ENCODE assay signal across 1 cellular context in genomic region chr12:107492393-107493134, GRCh38.
A peak's percentile ranks its signal among the peaks of the same experiment; 100 is the strongest.
TF ChIP-seq lines count a peak whose summit lies in the region.

No MANE protein-coding gene starts in this region.

TF ChIP-seq in HepG2, 621 proteins besides CTCF, POLR2A, EP300 and RAD21 (continued from another document and continues in another):
- TF ChIP-seq ZBTB39 (CRISPR knock-in tag; IDR thresholded peaks at IDR 0.05) (no peak), ZNF33B (CRISPR knock-in tag; IDR thresholded peaks at IDR 0.05) (no peak), ZNF644 (CRISPR knock-in tag; IDR thresholded peaks at IDR 0.05; ENCODE audit: low read depth) (no peak), SAP130 (CRISPR knock-in tag; IDR thresholded peaks at IDR 0.05; ENCODE audit: low read depth) (0 out of 2 replicates have a peak, but pooled peaks have one; percentile 24), GTF2F1 (IDR thresholded peaks at IDR 0.05; ENCODE audit: low read length) (no peak), ZNF260 (CRISPR knock-in tag; IDR thresholded peaks at IDR 0.05; ENCODE audit: borderline replicate concordance, low read depth) (no peak), MTF2 (CRISPR knock-in tag; IDR thresholded peaks at IDR 0.05; ENCODE audit: borderline replicate concordance) (no peak), ZNF687 (CRISPR knock-in tag; IDR thresholded peaks at IDR 0.05) (peak; percentile 37; the same call in 1 of the 2 replicates), ZNF329 (CRISPR knock-in tag; IDR thresholded peaks at IDR 0.05; ENCODE audit: low read depth) (no peak), ZBTB49 (CRISPR knock-in tag; IDR thresholded peaks at IDR 0.05; ENCODE audit: borderline replicate concordance) (no peak), KLF9 (CRISPR knock-in tag; IDR thresholded peaks at IDR 0.05; ENCODE audit: low read depth) (no peak), SMAD3 (CRISPR knock-in tag; IDR thresholded peaks at IDR 0.05) (no peak), TRIM24 (CRISPR knock-in tag; IDR thresholded peaks at IDR 0.05) (no peak), STAG1 (CRISPR knock-in tag; IDR thresholded peaks at IDR 0.05) (no peak), ELF3 (CRISPR knock-in tag; IDR thresholded peaks at IDR 0.05) (0 out of 2 replicates have a peak, but pooled peaks have one; percentile 40), ZNF775 (CRISPR knock-in tag; IDR thresholded peaks at IDR 0.05; ENCODE audit: borderline replicate concordance) (no peak), ZNF441 (CRISPR knock-in tag; IDR thresholded peaks at IDR 0.05; ENCODE audit: borderline replicate concordance) (no peak), NFE2L1 (CRISPR knock-in tag; IDR thresholded peaks at IDR 0.05; ENCODE audit: borderline replicate concordance) (no peak), ZNF776 (CRISPR knock-in tag; IDR thresholded peaks at IDR 0.05) (no peak), MAX (IDR thresholded peaks at IDR 0.05) (no peak), ZNF788 (CRISPR knock-in tag; IDR thresholded peaks at IDR 0.05; ENCODE audit: borderline replicate concordance) (peak; percentile 34; the same call in 1 of the 2 replicates), YY1 (IDR thresholded peaks at IDR 0.05; ENCODE audit: insufficient read depth, insufficient replicate concordance, low read depth, low read length) (no peak), HMGXB3 (CRISPR knock-in tag; IDR thresholded peaks at IDR 0.05; ENCODE audit: borderline replicate concordance) (no peak), PAF1 (CRISPR knock-in tag; IDR thresholded peaks at IDR 0.05) (no peak), KAT8 (CRISPR knock-in tag; IDR thresholded peaks at IDR 0.05) (no peak), ATF4 (CRISPR knock-in tag; IDR thresholded peaks at IDR 0.05) (no peak), NR1H2 (CRISPR knock-in tag; IDR thresholded peaks at IDR 0.05; ENCODE audit: borderline replicate concordance, low read depth) (no peak), MED1 (CRISPR knock-in tag; IDR thresholded peaks at IDR 0.05) (peak; percentile 55), MAF1 (CRISPR knock-in tag; IDR thresholded peaks at IDR 0.05; ENCODE audit: borderline replicate concordance) (no peak), HNF4A (CRISPR knock-in tag; IDR thresholded peaks at IDR 0.05) (peak; percentile 69), HNRNPL (IDR thresholded peaks at IDR 0.05; ENCODE audit: low read depth, low read length) (no peak), ZFP41 (CRISPR knock-in tag; IDR thresholded peaks at IDR 0.05; ENCODE audit: borderline replicate concordance) (no peak), ZBTB25 (CRISPR knock-in tag; IDR thresholded peaks at IDR 0.05) (no peak), AHDC1 (CRISPR knock-in tag; IDR thresholded peaks at IDR 0.05; ENCODE audit: borderline replicate concordance) (peak; percentile 55; the same call in 1 of the 2 replicates), NFE2L2 (IDR thresholded peaks at IDR 0.05; ENCODE audit: low read length) (no peak), ZNF850 (CRISPR knock-in tag; conservative IDR thresholded peaks at IDR 0.05) (no peak), FOXC1 (CRISPR knock-in tag; IDR thresholded peaks at IDR 0.05; ENCODE audit: borderline replicate concordance) (no peak), CENPX (CRISPR knock-in tag; IDR thresholded peaks at IDR 0.05) (no peak), HMGA1 (CRISPR knock-in tag; conservative IDR thresholded peaks at IDR 0.05) (no peak), ZNF652 (CRISPR knock-in tag; IDR thresholded peaks at IDR 0.05; ENCODE audit: borderline replicate concordance, low read depth) (no peak), HDAC2 (CRISPR knock-in tag; IDR thresholded peaks at IDR 0.05) (no peak)
